In genomic region chr17:50635720-50636144, GRCh38 we compare ENCODE assay signal across 16 cellular contexts. TPM values are rescaled to one million over a fixed set of nuclear protein-coding genes. Genes with fewer than 3 reads are reported as not detected.
DNase-seq lines count a peak whose midpoint lies in the region; ATAC-seq and TF ChIP-seq lines count a peak whose summit lies in the region.
"Had no signal": no experiment of that assay in that cellular context is flagged by ENCODE, and none has a peak within 500 bp of the region (broad histone marks: within the 10 kb centered on the region; RNA-seq: fewer than 3 reads in every experiment).

No MANE protein-coding gene starts in this region.

- peaks cover 48 to 74% (median 55%) of the 10 kb centered on the region in 3 donors for H3K27me3 Mint-ChIP-seq in CD14-positive monocyte (ENCODE audit: low read depth in 3 of 3)
- H3K27me3 Mint-ChIP-seq in stimulated activated memory B cell treated with anti-CD40 and anti-IgM and Interleukin-4, amounts not matched to agents 10 μg/mL and 1 μg/mL and 100 μg/mL, for 72 hours: peaks cover 85% of the 10 kb centered on the region

- H3K4me3 ChIP-seq in ascending aorta (peak overlapping the region; percentile 63 to 79), iPS-15b (ENCODE audit: low read depth, low read length) (peak overlapping the region; percentile 52), prostate gland (peak overlapping the region; percentile 42 to 51), psoas muscle (no peak overlapping the region)

- peaks cover 12 to 15% of the 10 kb centered on the region in 2 donors for H3K36me3 Mint-ChIP-seq in CD14-positive monocyte
- H3K36me3 Mint-ChIP-seq in stimulated activated memory B cell treated with anti-CD40 and anti-IgM and Interleukin-4, amounts not matched to agents 10 μg/mL and 1 μg/mL and 100 μg/mL, for 72 hours: no peaks in the 10 kb centered on the region

- H3K9me3 Mint-ChIP-seq in CD14-positive monocyte: peaks cover 0 to 11% (median 0%) of the 10 kb centered on the region in 7 donors
- H3K9me3 Mint-ChIP-seq in stimulated activated memory B cell treated with anti-CD40 and anti-IgM and Interleukin-4, amounts not matched to agents 10 μg/mL and 1 μg/mL and 100 μg/mL, for 72 hours: no peaks in the 10 kb centered on the region
- H3K9me3 Mint-ChIP-seq: activated T-cell treated with anti-CD3 and anti-CD28 coated beads, Interleukin-2, amount 50 U/mL, for 72 hours had no signal

- H3K27me3 ChIP-seq in ascending aorta: no peaks in the 10 kb centered on the region
- H3K27me3 ChIP-seq in iPS-15b (ENCODE audit: control insufficient read depth, insufficient read depth, low read length): peaks cover 58% of the 10 kb centered on the region
- no peaks in the 10 kb centered on the region for H3K27me3 ChIP-seq in prostate gland (replicated peaks; ENCODE audit: insufficient read depth)
- peaks cover 0 to 49% (median 23%) of the 10 kb centered on the region in 3 donors for H3K27me3 ChIP-seq in psoas muscle (ENCODE audit: insufficient read depth in 3 of 3, low read length in 2 of 3)

- intact Hi-C loops in CD14-positive monocyte (cut with micrococcal nuclease): no loop called here
- intact Hi-C loops in ascending aorta (cut with DNase I): no loop called here
- intact Hi-C loops in prostate gland (cut with DNase I): no loop called here
- intact Hi-C loops in psoas muscle (cut with DNase I): no loop called here

- H3K9me3 ChIP-seq in ascending aorta (no peaks in the 10 kb centered on the region), iPS-15b (ENCODE audit: control insufficient read depth, insufficient read depth, low read length) (no peaks in the 10 kb centered on the region), prostate gland (no peaks in the 10 kb centered on the region), psoas muscle (no peaks in the 10 kb centered on the region)
- H3K9me3 ChIP-seq: BE2C had no signal

- 95% methylated on average over 4 of the region's 4 CpGs for WGBS in prostate gland
- WGBS in psoas muscle, 3 donors: 65 to 87% (median 80%) methylated on average over 4 of the region's 4 CpGs

- TF ChIP-seq CTCF in CD14-positive monocyte (IDR thresholded peaks at IDR 0.05): no peak
- TF ChIP-seq CTCF in ascending aorta (IDR thresholded peaks at IDR 0.05): no peak
- no peak for TF ChIP-seq CTCF in prostate gland (IDR thresholded peaks at IDR 0.05)
- TF ChIP-seq CTCF in psoas muscle (IDR thresholded peaks at IDR 0.05): no peak

- peaks cover 62% of the 10 kb centered on the region for H3K4me1 Mint-ChIP-seq in CD14-positive monocyte
- H3K4me1 Mint-ChIP-seq in stimulated activated memory B cell treated with anti-CD40 and anti-IgM and Interleukin-4, amounts not matched to agents 10 μg/mL and 1 μg/mL and 100 μg/mL, for 72 hours: peaks cover 21% of the 10 kb centered on the region

- DNase-seq in CD14-positive monocyte (ENCODE audit: low spot score) (no peak), ascending aorta (ENCODE audit: low spot score in 2 of 2) (no peak), prostate gland (ENCODE audit: low spot score) (no peak), psoas muscle (no peak), NCI-H1694 treated with DMSO at 0.1 percent for 48 hours (lab: John Stamatoyannopoulos, UW) (no peak)
- DNase-seq: activated CD4-positive, CD25-positive, alpha-beta regulatory T cell treated with anti-CD3 and anti-CD28 coated beads, Interleukin-2, amount 50 U/mL, for 72 hours; activated T-cell treated with anti-CD3 and anti-CD28 coated beads, Interleukin-2, amount 50 U/mL, for 72 hours; BE2C; brain microvascular endothelial cell; NCI-H1436 treated with DMSO at 0.1 percent for 48 hours; stimulated activated CD4-positive, alpha-beta T cell treated with anti-CD3 and anti-CD28 coated beads, Interleukin-15, amount 100 ng/mL, for 24 hours; stimulated activated CD8-positive, alpha-beta memory T cell treated with anti-CD3 and anti-CD28 coated beads, Interleukin-4, amount 100 ng/mL, for 48 hours had no signal

- H3K27ac ChIP-seq in ascending aorta: no peak overlapping the region
- H3K27ac ChIP-seq in prostate gland: no peak overlapping the region
- H3K27ac ChIP-seq in psoas muscle: no peak overlapping the region
- H3K27ac ChIP-seq: brain microvascular endothelial cell had no signal

- H3K27ac Mint-ChIP-seq in CD14-positive monocyte: no peak overlapping the region
- no peak overlapping the region for H3K27ac Mint-ChIP-seq in stimulated activated memory B cell treated with anti-CD40 and anti-IgM and Interleukin-4, amounts not matched to agents 10 μg/mL and 1 μg/mL and 100 μg/mL, for 72 hours
- H3K27ac Mint-ChIP-seq: activated T-cell treated with anti-CD3 and anti-CD28 coated beads, Interleukin-2, amount 50 U/mL, for 72 hours had no signal

- no peak for TF ChIP-seq POLR2A in prostate gland (IDR thresholded peaks at IDR 0.05)

- H3K4me1 ChIP-seq in ascending aorta (peaks cover 23 to 39% of the 10 kb centered on the region in 2 donors), iPS-15b (ENCODE audit: control insufficient read depth, insufficient read depth, low read length) (no peaks in the 10 kb centered on the region), prostate gland (replicated peaks) (peaks cover 9% of the 10 kb centered on the region), psoas muscle (peaks cover 20% of the 10 kb centered on the region)

- ATAC-seq in psoas muscle: no peak
- no peak for ATAC-seq in stimulated activated memory B cell treated with anti-CD40 and anti-IgM and Interleukin-4, amounts not matched to agents 10 μg/mL and 1 μg/mL and 100 μg/mL, for 72 hours
- ATAC-seq in GM19023 (IDR thresholded peaks at IDR 0.05; ENCODE audit: unreplicated experiment): no peak

- no peaks in the 10 kb centered on the region for H3K36me3 ChIP-seq in ascending aorta
- H3K36me3 ChIP-seq in iPS-15b (ENCODE audit: control insufficient read depth, insufficient read depth, low read length): no peaks in the 10 kb centered on the region
- H3K36me3 ChIP-seq in prostate gland: no peaks in the 10 kb centered on the region
- H3K36me3 ChIP-seq in psoas muscle (ENCODE audit: insufficient read depth in 1 of 2, low read depth in 1 of 2): no peaks in the 10 kb centered on the region
- H3K36me3 ChIP-seq: BE2C, brain microvascular endothelial cell had no signal

- peak overlapping the region; percentile 40 to 81 for H3K4me3 Mint-ChIP-seq in CD14-positive monocyte
- H3K4me3 Mint-ChIP-seq in stimulated activated memory B cell treated with anti-CD40 and anti-IgM and Interleukin-4, amounts not matched to agents 10 μg/mL and 1 μg/mL and 100 μg/mL, for 72 hours: no peak overlapping the region

- H3K9ac ChIP-seq in iPS-15b (ENCODE audit: low read depth, low read length): no peak overlapping the region

RNA-seq across cellular contexts. Expression of gene ABCC3, which starts 1.1 kb away (rescaled TPM):
- polyA plus RNA-seq in CD14-positive monocyte (10 to 100 TPM in 1 of 2 donors, 1 to 10 TPM in 1; 2.7 to 11.4 TPM), psoas muscle (1 to 10 TPM in 1 of 3 donors, under 1 TPM in 2; 0.39 to 1.2 (median 0.45) TPM)
- total RNA-seq in ascending aorta (30.2 TPM), prostate gland (10 to 100 TPM; 65.9 to 66.1 TPM), psoas muscle (1 to 10 TPM in 2 of 4 donors, under 1 TPM in 2; 0.36 to 1.6 (median 0.94) TPM)
- total RNA-seq: activated T-cell treated with anti-CD3 and anti-CD28 coated beads, Interleukin-2, amount 50 U/mL, for 72 hours; SK-MEL-5 had no signal

Comparison
In these comparisons a context has a peak if more than half of its experiments do, and no peak if none do; other contexts are left out.
1. RNA of gene ABCC3, which starts 1.1 kb away (total RNA-seq): 65.9 to 66.1 TPM in prostate gland and 30.2 TPM in ascending aorta (single experiment); 0.36 to 1.6 TPM in psoas muscle; every median in the first group is over 10 times any median in the second.